In the genomic region with DNA sequence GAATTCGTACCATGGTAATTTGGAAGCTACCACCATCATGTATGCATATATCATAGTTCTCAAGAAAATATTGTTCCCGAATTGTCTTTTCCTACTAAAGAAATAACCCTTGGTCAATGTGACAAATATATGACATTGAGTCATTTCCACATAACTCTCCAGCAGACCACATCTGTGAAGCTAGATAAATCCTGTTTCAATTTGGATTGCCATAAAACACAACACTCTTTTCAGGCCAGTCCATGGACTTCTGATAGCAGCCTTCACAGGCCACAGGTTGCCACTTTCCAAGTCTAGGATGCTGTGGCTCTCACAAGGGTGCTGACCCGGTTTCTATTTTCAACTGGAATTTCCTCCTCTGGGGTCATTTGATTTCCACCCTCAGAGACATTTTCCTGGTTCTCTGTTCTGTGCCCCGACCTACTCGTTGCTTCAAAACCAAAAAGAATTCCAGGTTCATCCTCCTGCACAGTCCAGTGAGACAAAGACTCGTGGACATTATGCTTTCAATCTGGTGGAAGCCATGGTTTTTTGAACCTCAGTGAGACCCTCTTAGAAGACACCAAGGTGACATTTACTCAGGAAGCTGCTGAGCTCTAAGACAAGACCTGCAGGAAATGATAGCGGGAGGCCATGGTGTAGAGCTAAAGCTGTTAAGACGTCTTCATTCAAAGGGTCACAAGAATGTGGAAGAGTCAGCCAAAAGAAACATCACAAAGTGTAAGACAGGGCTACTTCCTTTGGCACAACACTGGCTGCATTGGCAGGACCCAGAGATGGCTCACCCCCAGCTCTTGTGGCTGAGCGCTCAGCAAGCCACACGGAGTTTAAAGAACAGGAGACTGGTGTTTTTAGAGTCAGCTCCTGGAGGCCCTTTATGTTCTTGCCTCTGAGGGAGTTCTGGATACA, we compare ENCODE assay signal across 1 cellular context.
TF ChIP-seq lines count a peak whose summit lies in the region.

No MANE protein-coding gene starts in this region.

TF ChIP-seq in SK-N-SH treated with all-trans-retinoic acid at 6 μM for 48 hours, 23 proteins besides CTCF, POLR2A, EP300 and RAD21 (continued from another document):
- TF ChIP-seq, protein P1, sequence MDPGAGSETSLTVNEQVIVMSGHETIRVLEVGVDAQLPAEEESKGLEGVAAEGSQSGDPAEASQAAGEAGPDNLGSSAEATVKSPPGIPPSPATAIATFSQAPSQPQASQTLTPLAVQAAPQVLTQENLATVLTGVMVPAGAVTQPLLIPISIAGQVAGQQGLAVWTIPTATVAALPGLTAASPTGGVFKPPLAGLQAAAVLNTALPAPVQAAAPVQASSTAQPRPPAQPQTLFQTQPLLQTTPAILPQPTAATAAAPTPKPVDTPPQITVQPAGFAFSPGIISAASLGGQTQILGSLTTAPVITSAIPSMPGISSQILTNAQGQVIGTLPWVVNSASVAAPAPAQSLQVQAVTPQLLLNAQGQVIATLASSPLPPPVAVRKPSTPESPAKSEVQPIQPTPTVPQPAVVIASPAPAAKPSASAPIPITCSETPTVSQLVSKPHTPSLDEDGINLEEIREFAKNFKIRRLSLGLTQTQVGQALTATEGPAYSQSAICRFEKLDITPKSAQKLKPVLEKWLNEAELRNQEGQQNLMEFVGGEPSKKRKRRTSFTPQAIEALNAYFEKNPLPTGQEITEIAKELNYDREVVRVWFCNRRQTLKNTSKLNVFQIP (CRISPR knock-in tag; IDR thresholded peaks at IDR 0.05; ENCODE audit: borderline replicate concordance, low read depth), result no peak
- TF ChIP-seq ESRRG (CRISPR knock-in tag; IDR thresholded peaks at IDR 0.05) (no peak), OSR1 (CRISPR knock-in tag; IDR thresholded peaks at IDR 0.05) (no peak), ARNTL (CRISPR knock-in tag; IDR thresholded peaks at IDR 0.05; ENCODE audit: borderline replicate concordance, low read depth) (no peak), GLIS3 (CRISPR knock-in tag; IDR thresholded peaks at IDR 0.05) (no peak), ZFP30 (CRISPR knock-in tag; IDR thresholded peaks at IDR 0.05) (no peak), ZNF70 (CRISPR knock-in tag; IDR thresholded peaks at IDR 0.05) (no peak), ZFP3 (CRISPR knock-in tag; IDR thresholded peaks at IDR 0.05) (no peak)
- TF ChIP-seq, protein P2, sequence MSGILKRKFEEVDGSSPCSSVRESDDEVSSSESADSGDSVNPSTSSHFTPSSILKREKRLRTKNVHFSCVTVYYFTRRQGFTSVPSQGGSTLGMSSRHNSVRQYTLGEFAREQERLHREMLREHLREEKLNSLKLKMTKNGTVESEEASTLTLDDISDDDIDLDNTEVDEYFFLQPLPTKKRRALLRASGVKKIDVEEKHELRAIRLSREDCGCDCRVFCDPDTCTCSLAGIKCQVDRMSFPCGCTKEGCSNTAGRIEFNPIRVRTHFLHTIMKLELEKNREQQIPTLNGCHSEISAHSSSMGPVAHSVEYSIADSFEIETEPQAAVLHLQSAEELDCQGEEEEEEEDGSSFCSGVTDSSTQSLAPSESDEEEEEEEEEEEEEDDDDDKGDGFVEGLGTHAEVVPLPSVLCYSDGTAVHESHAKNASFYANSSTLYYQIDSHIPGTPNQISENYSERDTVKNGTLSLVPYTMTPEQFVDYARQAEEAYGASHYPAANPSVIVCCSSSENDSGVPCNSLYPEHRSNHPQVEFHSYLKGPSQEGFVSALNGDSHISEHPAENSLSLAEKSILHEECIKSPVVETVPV (CRISPR knock-in tag; IDR thresholded peaks at IDR 0.05), result no peak
- TF ChIP-seq, protein P3, sequence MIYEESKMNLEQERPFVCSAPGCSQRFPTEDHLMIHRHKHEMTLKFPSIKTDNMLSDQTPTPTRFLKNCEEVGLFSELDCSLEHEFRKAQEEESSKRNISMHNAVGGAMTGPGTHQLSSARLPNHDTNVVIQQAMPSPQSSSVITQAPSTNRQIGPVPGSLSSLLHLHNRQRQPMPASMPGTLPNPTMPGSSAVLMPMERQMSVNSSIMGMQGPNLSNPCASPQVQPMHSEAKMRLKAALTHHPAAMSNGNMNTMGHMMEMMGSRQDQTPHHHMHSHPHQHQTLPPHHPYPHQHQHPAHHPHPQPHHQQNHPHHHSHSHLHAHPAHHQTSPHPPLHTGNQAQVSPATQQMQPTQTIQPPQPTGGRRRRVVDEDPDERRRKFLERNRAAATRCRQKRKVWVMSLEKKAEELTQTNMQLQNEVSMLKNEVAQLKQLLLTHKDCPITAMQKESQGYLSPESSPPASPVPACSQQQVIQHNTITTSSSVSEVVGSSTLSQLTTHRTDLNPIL (CRISPR knock-in tag; IDR thresholded peaks at IDR 0.05; ENCODE audit: low read depth), result no peak
- TF ChIP-seq, protein P4, sequence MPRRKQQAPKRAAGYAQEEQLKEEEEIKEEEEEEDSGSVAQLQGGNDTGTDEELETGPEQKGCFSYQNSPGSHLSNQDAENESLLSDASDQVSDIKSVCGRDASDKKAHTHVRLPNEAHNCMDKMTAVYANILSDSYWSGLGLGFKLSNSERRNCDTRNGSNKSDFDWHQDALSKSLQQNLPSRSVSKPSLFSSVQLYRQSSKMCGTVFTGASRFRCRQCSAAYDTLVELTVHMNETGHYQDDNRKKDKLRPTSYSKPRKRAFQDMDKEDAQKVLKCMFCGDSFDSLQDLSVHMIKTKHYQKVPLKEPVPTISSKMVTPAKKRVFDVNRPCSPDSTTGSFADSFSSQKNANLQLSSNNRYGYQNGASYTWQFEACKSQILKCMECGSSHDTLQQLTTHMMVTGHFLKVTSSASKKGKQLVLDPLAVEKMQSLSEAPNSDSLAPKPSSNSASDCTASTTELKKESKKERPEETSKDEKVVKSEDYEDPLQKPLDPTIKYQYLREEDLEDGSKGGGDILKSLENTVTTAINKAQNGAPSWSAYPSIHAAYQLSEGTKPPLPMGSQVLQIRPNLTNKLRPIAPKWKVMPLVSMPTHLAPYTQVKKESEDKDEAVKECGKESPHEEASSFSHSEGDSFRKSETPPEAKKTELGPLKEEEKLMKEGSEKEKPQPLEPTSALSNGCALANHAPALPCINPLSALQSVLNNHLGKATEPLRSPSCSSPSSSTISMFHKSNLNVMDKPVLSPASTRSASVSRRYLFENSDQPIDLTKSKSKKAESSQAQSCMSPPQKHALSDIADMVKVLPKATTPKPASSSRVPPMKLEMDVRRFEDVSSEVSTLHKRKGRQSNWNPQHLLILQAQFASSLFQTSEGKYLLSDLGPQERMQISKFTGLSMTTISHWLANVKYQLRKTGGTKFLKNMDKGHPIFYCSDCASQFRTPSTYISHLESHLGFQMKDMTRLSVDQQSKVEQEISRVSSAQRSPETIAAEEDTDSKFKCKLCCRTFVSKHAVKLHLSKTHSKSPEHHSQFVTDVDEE (CRISPR knock-in tag; IDR thresholded peaks at IDR 0.05), result no peak
